1 cellular context compared by ENCODE assay signal in genomic region chr12:55908726-55909512, GRCh38.
TF ChIP-seq lines count a peak whose summit lies in the region.

No MANE protein-coding gene starts in this region.

TF ChIP-seq in IMR-90, 13 proteins besides CTCF, POLR2A, EP300 and RAD21 (continued from another document):
- TF ChIP-seq MXI1 (IDR thresholded peaks at IDR 0.05; ENCODE audit: borderline replicate concordance, low read depth, low read length) (no peak), MAFK (IDR thresholded peaks at IDR 0.05; ENCODE audit: low read depth, low read length) (no peak), USF2 (IDR thresholded peaks at IDR 0.05; ENCODE audit: low read depth, low read length) (no peak), CHD1 (IDR thresholded peaks at IDR 0.05; ENCODE audit: low read depth, low read length) (no peak), RCOR1 (IDR thresholded peaks at IDR 0.05; ENCODE audit: insufficient replicate concordance, low read length) (no peak), NFE2L2 (IDR thresholded peaks at IDR 0.05; ENCODE audit: low read depth, low read length) (no peak), MAZ (IDR thresholded peaks at IDR 0.05; ENCODE audit: borderline replicate concordance, low read depth, low read length) (no peak), CEBPB (IDR thresholded peaks at IDR 0.05; ENCODE audit: low read depth, low read length) (no peak), BHLHE40 (IDR thresholded peaks at IDR 0.05; ENCODE audit: low read depth, low read length) (no peak), ELK1 (IDR thresholded peaks at IDR 0.05; ENCODE audit: borderline replicate concordance, low read depth, low read length) (no peak)
